In genomic region chrX:103674531-103675454, GRCh38 we compare ENCODE assay signal across 1 cellular context.
TF ChIP-seq lines count a peak whose summit lies in the region.

No MANE protein-coding gene starts in this region.

TF ChIP-seq in GM12878, 131 proteins besides CTCF, POLR2A, EP300 and RAD21:
- TF ChIP-seq POLR2AphosphoS5 (IDR thresholded peaks at IDR 0.05; ENCODE audit: low read length) (peak; percentile 50; the same call in 1 of the 2 replicates), BCLAF1 (IDR thresholded peaks at IDR 0.05) (no peak), PKNOX1 (IDR thresholded peaks at IDR 0.05) (no peak), NFXL1 (IDR thresholded peaks at IDR 0.05; ENCODE audit: borderline replicate concordance) (no peak), ZBTB4 (CRISPR knock-in tag; IDR thresholded peaks at IDR 0.05) (no peak), MLLT1 (IDR thresholded peaks at IDR 0.05) (no peak), CEBPB (IDR thresholded peaks at IDR 0.05; ENCODE audit: borderline replicate concordance in 1 of 2, low read depth in 2 of 2, low read length in 2 of 2) (no peak)
